22 cellular contexts compared by ENCODE assay signal in the genomic region with DNA sequence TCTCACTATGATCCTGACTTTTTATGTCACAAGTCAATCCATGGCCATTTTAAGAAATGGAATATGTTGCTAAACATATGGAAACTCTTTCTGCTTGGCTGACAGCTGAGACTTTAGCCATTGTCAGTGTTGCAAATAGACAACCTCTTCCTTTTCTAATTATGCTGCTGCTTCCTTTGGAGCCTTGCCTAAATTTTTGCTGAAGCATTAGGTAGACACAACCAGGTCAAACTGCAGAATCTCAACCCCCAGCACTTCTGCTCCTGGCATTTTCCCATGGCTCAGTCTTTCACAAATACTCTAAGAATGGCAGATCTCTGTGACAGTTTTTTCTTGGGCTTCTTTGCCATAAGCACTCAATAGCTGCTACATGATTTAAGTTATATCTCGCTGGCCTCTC.
"Had no signal": no experiment of that assay in that cellular context is flagged by ENCODE, and none has a peak within 500 bp of the region (broad histone marks: within the 10 kb centered on the region; RNA-seq: fewer than 3 reads in every experiment).

No MANE protein-coding gene starts in this region.

- H3K9ac ChIP-seq: parathyroid adenoma had no signal

- H2AFZ ChIP-seq: parathyroid adenoma had no signal

- H3K9me3 ChIP-seq: esophagus muscularis mucosa, gastrocnemius medialis, heart right ventricle, prostate gland, spleen, testis, transverse colon had no signal

- ATAC-seq: gastrocnemius medialis; heart right ventricle; naive thymus-derived CD4-positive, alpha-beta T cell; sciatic nerve; stimulated activated naive B cell treated with anti-CD40 and anti-IgM and Interleukin-4, amounts not matched to agents 10 μg/mL and 1 μg/mL and 100 μg/mL, for 72 hours; stimulated activated naive CD8-positive, alpha-beta T cell treated with anti-CD3 and anti-CD28 coated beads, Interleukin-15, amount 100 ng/mL, for 72 hours had no signal

- H3K79me2 ChIP-seq: parathyroid adenoma had no signal

- H3K27ac ChIP-seq: epithelial cell of prostate, esophagus muscularis mucosa, gastrocnemius medialis, heart right ventricle, parathyroid adenoma, prostate gland, spleen, testis, transverse colon had no signal

- H3K4me3 ChIP-seq: esophagus muscularis mucosa, gastrocnemius medialis, heart right ventricle, prostate gland, spleen, testis, transverse colon had no signal

- H3K27me3 ChIP-seq: esophagus muscularis mucosa, gastrocnemius medialis, heart right ventricle, spleen, testis, transverse colon had no signal

- H3K36me3 ChIP-seq: esophagus muscularis mucosa, gastrocnemius medialis, heart right ventricle, prostate gland, spleen, transverse colon had no signal

- H3K4me1 ChIP-seq: esophagus muscularis mucosa, gastrocnemius medialis, heart right ventricle, parathyroid adenoma, prostate gland, spleen, testis, transverse colon had no signal

- DNase-seq: effector memory CD4-positive, alpha-beta T cell; gastrocnemius medialis; heart right ventricle; hypothalamus; kidney glomerular epithelial cell; naive thymus-derived CD4-positive, alpha-beta T cell; occipital lobe; retina; spleen; stimulated activated CD4-positive, alpha-beta T cell treated with anti-CD3 and anti-CD28 coated beads, Interleukin-15, amount 100 ng/mL, for 24 hours; stimulated activated CD4-positive, alpha-beta T cell treated with anti-CD3 and anti-CD28 coated beads, Interleukin-1b, Interleukin-23, amount 100 ng/mL, for 48 hours; stimulated activated CD4-positive, alpha-beta T cell treated with anti-CD3 and anti-CD28 coated beads, Interleukin-4, amount 100 ng/mL, for 4 hours; stimulated activated naive B cell treated with anti-CD40 and anti-IgM and Interleukin-4, amounts not matched to agents 10 μg/mL and 1 μg/mL and 100 μg/mL, for 72 hours; stimulated activated naive CD8-positive, alpha-beta T cell treated with anti-CD3 and anti-CD28 coated beads, Interleukin-15, amount 100 ng/mL, for 72 hours; testis; transverse colon had no signal

- FAIRE-seq: islet of Langerhans had no signal
